In genomic region chr9:137302176-137303030, GRCh38 we compare ENCODE assay signal across 8 cellular contexts. TPM values are rescaled to one million over a fixed set of nuclear protein-coding genes. Genes with fewer than 3 reads are reported as not detected.
DNase-seq lines count a peak whose midpoint lies in the region; ATAC-seq and TF ChIP-seq lines count a peak whose summit lies in the region.

TSS of gene NRARP (minus strand) at chr9:137302271. CDS start at chr9:137301928, 343 bp downstream.

- TF ChIP-seq POLR2A in IMR-90 (IDR thresholded peaks at IDR 0.05; ENCODE audit: low read depth, low read length) = 0 out of 2 replicates have a peak, but pooled peaks have one; percentile 25

- H3K79me1 ChIP-seq in IMR-90 (ENCODE audit: low read depth in 1 of 2, low read length in 2 of 2) = no peaks in the 10 kb centered on the region

- peaks cover 22% of the 10 kb centered on the region for H3K4me1 Mint-ChIP-seq in stimulated activated naive CD8-positive, alpha-beta T cell treated with anti-CD3 and anti-CD28 coated beads, Interleukin-15, Interleukin-2, amounts not matched to agents 100 ng/mL and 50 ng/mL, for 24 hours (ENCODE audit: low read depth)

- DNase-seq in DMS153 (lab: John Stamatoyannopoulos, UW) (peak; percentile 75), IMR-90 (peak; percentile 64), RPMI7951 (ENCODE audit: low read depth) (peak; percentile 53), fibroblast of the aortic adventitia (ENCODE audit: low read depth) (peak; percentile 54)
- DNase-seq in activated T-helper 1 cell treated with anti-CD3 and anti-CD28 coated beads, Interleukin-2, amount 50 U/mL, for 16 hours (ENCODE audit: low read depth in 1 of 2, low spot score in 1 of 2) = peak; percentile 76 to 90

- TF ChIP-seq RAD21 in IMR-90 (IDR thresholded peaks at IDR 0.05; ENCODE audit: low read length) (peak; percentile 28; the same call in 1 of the 2 replicates), neural cell (conservative IDR thresholded peaks at IDR 0.05) (peak; percentile 30)

- no peak within 1 kb of the TSS for H3K9ac ChIP-seq in IMR-90 (ENCODE audit: low read depth, low read length)
- H3K9ac ChIP-seq in neural cell (ENCODE audit: low read length) = peak within 1 kb of the TSS; percentile 60

- H2AK5ac ChIP-seq in IMR-90 (ENCODE audit: low read depth, low read length) = no peak within 1 kb of the TSS

- H3K4me1 ChIP-seq in IMR-90 (ENCODE audit: control insufficient read depth, insufficient read depth, low read length) = peaks cover 3% of the 10 kb centered on the region

- no peak within 1 kb of the TSS for H4K91ac ChIP-seq in IMR-90 (ENCODE audit: insufficient read depth, low read depth, low read length)

- no TSS peak for BruUV-seq in IMR-90 (replicated peaks; lab: Mats Ljungman, UMichigan)

- POLR2A ChIA-PET in IMR-90 (lab: Charles Lee; ENCODE audit: unreplicated experiment) = no interaction called here

- in situ Hi-C loops in IMR-90 (cut with MboI; ENCODE audit: low sequenced_read_pairs) = no loop called here

- peaks cover 4% of the 10 kb centered on the region for H3K79me2 ChIP-seq in neural cell (replicated peaks; ENCODE audit: insufficient read depth, low read length)

- no peak within 1 kb of the TSS for H2BK20ac ChIP-seq in IMR-90 (ENCODE audit: low read depth, low read length)

- peak; percentile 67 for ATAC-seq in GM21447 (IDR thresholded peaks at IDR 0.05; ENCODE audit: unreplicated experiment)
- peak; percentile 87 for ATAC-seq in IMR-90 (ENCODE audit: low read depth)

- peaks cover 25% of the 10 kb centered on the region for H3K27me3 ChIP-seq in IMR-90 (ENCODE audit: control insufficient read depth, insufficient read depth, low read length)
- H3K27me3 ChIP-seq in neural cell (ENCODE audit: insufficient read depth, low read depth, low read length) = no peaks in the 10 kb centered on the region

- H3K36me3 ChIP-seq in IMR-90 (ENCODE audit: control insufficient read depth, insufficient read depth, low read length) = no peaks in the 10 kb centered on the region
- H3K36me3 ChIP-seq in neural cell (ENCODE audit: insufficient read depth, low read length) = no peaks in the 10 kb centered on the region

- no peaks in the 10 kb centered on the region for H3K9me2 ChIP-seq in neural cell (ENCODE audit: insufficient read depth, low read length)

- peak within 1 kb of the TSS; percentile 56 for H3K4me3 ChIP-seq in IMR-90 (ENCODE audit: insufficient read depth, low read depth, low read length)
- peak within 1 kb of the TSS; percentile 56 for H3K4me3 ChIP-seq in fibroblast of the aortic adventitia (ENCODE audit: low read depth, low read length)
- H3K4me3 ChIP-seq in neural cell (ENCODE audit: low read length) = peak within 1 kb of the TSS; percentile 85

- no peak within 1 kb of the TSS for H3K56ac ChIP-seq in IMR-90 (ENCODE audit: extremely low read depth, insufficient read depth, low read length)

- CTCF ChIA-PET in IMR-90 (lab: Yijun Ruan, JAX) = interaction anchor here (1.0 to 1.5 kb wide), 3 partner anchors 11 to 232 kb away, joined by 3 to 4 read pairs (median 3); no protein-coding TSS in a partner anchor

- no peak within 1 kb of the TSS for H2BK5ac ChIP-seq in IMR-90 (ENCODE audit: low read depth, low read length, poor library complexity, severe bottlenecking)

- H3K27me3 Mint-ChIP-seq in stimulated activated naive CD8-positive, alpha-beta T cell treated with anti-CD3 and anti-CD28 coated beads, Interleukin-15, Interleukin-2, amounts not matched to agents 100 ng/mL and 50 ng/mL, for 24 hours = peaks cover 18% of the 10 kb centered on the region

- peak within 1 kb of the TSS; percentile 92 for H2AFZ ChIP-seq in IMR-90 (replicated peaks; ENCODE audit: low read length, poor library complexity)
- no peak within 1 kb of the TSS for H2AFZ ChIP-seq in neural cell (ENCODE audit: low read depth, low read length)

- no peaks in the 10 kb centered on the region for H3F3A ChIP-seq in neural cell (ENCODE audit: insufficient read depth, low read length, poor library complexity, severe bottlenecking)

- dilution Hi-C loops in IMR-90 (cut with HindIII; ENCODE audit: low sequenced_read_pairs, unreplicated experiment) = no loop called here

- H3K4me2 ChIP-seq in IMR-90 (ENCODE audit: low read depth, low read length) (peak within 1 kb of the TSS; percentile 96), neural cell (ENCODE audit: low read length) (no peak within 1 kb of the TSS)

- TF ChIP-seq CTCF in IMR-90 (conservative IDR thresholded peaks at IDR 0.05; ENCODE audit: low read depth, low read length) = peak; percentile 53
- TF ChIP-seq CTCF in fibroblast of the aortic adventitia (IDR thresholded peaks at IDR 0.05; ENCODE audit: insufficient read depth, low read length) = peak; percentile 61
- peak; percentile 74 for TF ChIP-seq CTCF in neural cell (IDR thresholded peaks at IDR 0.05; ENCODE audit: poor library complexity, severe bottlenecking)

- H2BK15ac ChIP-seq in IMR-90 (ENCODE audit: low read depth, low read length) = no peak within 1 kb of the TSS

- H4K20me1 ChIP-seq in IMR-90 (ENCODE audit: insufficient read depth, low read length) (peaks cover 4% of the 10 kb centered on the region; the same call in 1 of the 2 replicates), neural cell (ENCODE audit: insufficient read depth) (no peaks in the 10 kb centered on the region)

- H3K27ac Mint-ChIP-seq in stimulated activated naive CD8-positive, alpha-beta T cell treated with anti-CD3 and anti-CD28 coated beads, Interleukin-15, Interleukin-2, amounts not matched to agents 100 ng/mL and 50 ng/mL, for 24 hours = no peak within 1 kb of the TSS

- no peak within 1 kb of the TSS for H3K14ac ChIP-seq in IMR-90 (replicated peaks; ENCODE audit: low read depth, low read length)

- no peak within 1 kb of the TSS for H4K5ac ChIP-seq in IMR-90 (ENCODE audit: low read depth, low read length)

- H3K9me3 ChIP-seq in IMR-90 (ENCODE audit: control insufficient read depth, insufficient read depth, low read length) = no peaks in the 10 kb centered on the region
- H3K9me3 ChIP-seq in neural cell (ENCODE audit: low read length) = no peaks in the 10 kb centered on the region

- 9% methylated on average over 71 of the region's 121 CpGs; no CpG with 5 or more reads in 1 of the 2 experiments for WGBS in IMR-90 (ENCODE audit: extremely low coverage in 2 of 2, insufficient read length in 1 of 2), 2 experiments

- no peak within 1 kb of the TSS for H3K27ac ChIP-seq in IMR-90 (ENCODE audit: insufficient read depth, low read length)
- H3K27ac ChIP-seq in neural cell (ENCODE audit: low read length) = no peak within 1 kb of the TSS

- H3K18ac ChIP-seq in IMR-90 (ENCODE audit: low read depth, low read length) = no peak within 1 kb of the TSS

- H3K9me1 ChIP-seq in IMR-90 (ENCODE audit: insufficient read depth, low read length) = no peaks in the 10 kb centered on the region

- H3K9me3 Mint-ChIP-seq in stimulated activated naive CD8-positive, alpha-beta T cell treated with anti-CD3 and anti-CD28 coated beads, Interleukin-15, Interleukin-2, amounts not matched to agents 100 ng/mL and 50 ng/mL, for 24 hours = no peaks in the 10 kb centered on the region

- H3K4ac ChIP-seq in IMR-90 (ENCODE audit: low read depth, low read length) = no peak within 1 kb of the TSS

- peak within 1 kb of the TSS; percentile 38; the same call in 1 of the 2 replicates for H3K23ac ChIP-seq in IMR-90 (ENCODE audit: low read depth, low read length)

- H2AK9ac ChIP-seq in IMR-90 (replicated peaks; ENCODE audit: low read depth, low read length, poor library complexity) = peak within 1 kb of the TSS; percentile 78

- H4K8ac ChIP-seq in IMR-90 (ENCODE audit: low read depth in 2 of 2, low read length in 2 of 2) = 0 out of 4 replicates have a peak within 1 kb of the TSS, but pooled peaks of 1 of the 2 experiments have one; percentile 25

- no peaks in the 10 kb centered on the region for H3K36me3 Mint-ChIP-seq in stimulated activated naive CD8-positive, alpha-beta T cell treated with anti-CD3 and anti-CD28 coated beads, Interleukin-15, Interleukin-2, amounts not matched to agents 100 ng/mL and 50 ng/mL, for 24 hours (ENCODE audit: low read depth)

- TF ChIP-seq EP300 in neural cell (conservative IDR thresholded peaks at IDR 0.05; ENCODE audit: poor library complexity, severe bottlenecking) = no peak

- intact Hi-C loops in IMR-90 (cut with micrococcal nuclease) = no loop called here

- peak within 1 kb of the TSS; percentile 73 for H3K4me3 Mint-ChIP-seq in stimulated activated naive CD8-positive, alpha-beta T cell treated with anti-CD3 and anti-CD28 coated beads, Interleukin-15, Interleukin-2, amounts not matched to agents 100 ng/mL and 50 ng/mL, for 24 hours

- H2BK120ac ChIP-seq in IMR-90 (ENCODE audit: low read depth, low read length) = no peak within 1 kb of the TSS

TF ChIP-seq in IMR-90, 13 proteins besides CTCF, POLR2A, EP300 and RAD21 (continues in another document):
- TF ChIP-seq RFX5 (IDR thresholded peaks at IDR 0.05; ENCODE audit: low read depth, low read length) (no peak), NFE2L2 (IDR thresholded peaks at IDR 0.05; ENCODE audit: low read depth, low read length) (no peak), BHLHE40 (IDR thresholded peaks at IDR 0.05; ENCODE audit: low read depth, low read length) (no peak), FOS (IDR thresholded peaks at IDR 0.05; ENCODE audit: low read depth, low read length) (no peak), CHD1 (IDR thresholded peaks at IDR 0.05; ENCODE audit: low read depth, low read length) (no peak), CEBPB (IDR thresholded peaks at IDR 0.05; ENCODE audit: low read depth, low read length) (0 out of 2 replicates have a peak, but pooled peaks have one; percentile 16)

TF ChIP-seq in neural cell, 6 proteins besides CTCF, POLR2A, EP300 and RAD21:
- no peak for TF ChIP-seq MXI1 (conservative IDR thresholded peaks at IDR 0.05; ENCODE audit: poor library complexity, severe bottlenecking)
- no peak for TF ChIP-seq TAF1 (IDR thresholded peaks at IDR 0.05; ENCODE audit: low read depth)
- TF ChIP-seq POLR2AphosphoS5 (IDR thresholded peaks at IDR 0.05) = peak; percentile 80
- TF ChIP-seq SMC3 (conservative IDR thresholded peaks at IDR 0.05; ENCODE audit: poor library complexity) = peak; percentile 57
- TF ChIP-seq EZH2 (IDR thresholded peaks at IDR 0.05; ENCODE audit: borderline replicate concordance, insufficient read depth, low read length, poor library complexity, severe bottlenecking) = no peak

RNA-seq across cellular contexts. Expression of gene NRARP, which starts in this region (rescaled TPM):
- total RNA-seq in IMR-90 (2012; rRNA removed) (not detected in 2 replicates), fibroblast of the aortic adventitia (ENCODE audit: low replicate concordance) (0.09 TPM in 1 of 2 replicates, not detected in the other)
- polyA plus RNA-seq in IMR-90 (2012; rRNA removed) (0.15 and 0.39 TPM in 2 replicates), neural cell (1.4 and 2.3 TPM in 2 replicates)
- polyA plus RNA-seq in IMR-90 (2012; cell fraction: cytosol; rRNA removed) = 0.37 and 1.8 TPM in 2 replicates
- polyA plus RNA-seq in IMR-90 (2012; cell fraction: nucleus; rRNA removed; ENCODE audit: low replicate concordance) = 2.9 and 4.1 TPM in 2 replicates
- 0.12 TPM in 1 of 2 replicates, not detected in the other for total RNA-seq in RPMI7951 (2014; rRNA removed; shearing (Covaris generic))
- polyA minus RNA-seq in neural cell = 2.8 and 4.1 TPM in 2 replicates

Comparison
In these comparisons a context has a peak if more than half of its experiments do, and no peak if none do; other contexts are left out.
1. Peak in DNase-seq in RPMI7951; RNA of the gene not detected or under 1 TPM.
2. Peak in DNase-seq and H3K4me3 ChIP-seq in fibroblast of the aortic adventitia; RNA of the gene not detected or under 1 TPM.